8 cellular contexts compared by ENCODE assay signal in the genomic region with DNA sequence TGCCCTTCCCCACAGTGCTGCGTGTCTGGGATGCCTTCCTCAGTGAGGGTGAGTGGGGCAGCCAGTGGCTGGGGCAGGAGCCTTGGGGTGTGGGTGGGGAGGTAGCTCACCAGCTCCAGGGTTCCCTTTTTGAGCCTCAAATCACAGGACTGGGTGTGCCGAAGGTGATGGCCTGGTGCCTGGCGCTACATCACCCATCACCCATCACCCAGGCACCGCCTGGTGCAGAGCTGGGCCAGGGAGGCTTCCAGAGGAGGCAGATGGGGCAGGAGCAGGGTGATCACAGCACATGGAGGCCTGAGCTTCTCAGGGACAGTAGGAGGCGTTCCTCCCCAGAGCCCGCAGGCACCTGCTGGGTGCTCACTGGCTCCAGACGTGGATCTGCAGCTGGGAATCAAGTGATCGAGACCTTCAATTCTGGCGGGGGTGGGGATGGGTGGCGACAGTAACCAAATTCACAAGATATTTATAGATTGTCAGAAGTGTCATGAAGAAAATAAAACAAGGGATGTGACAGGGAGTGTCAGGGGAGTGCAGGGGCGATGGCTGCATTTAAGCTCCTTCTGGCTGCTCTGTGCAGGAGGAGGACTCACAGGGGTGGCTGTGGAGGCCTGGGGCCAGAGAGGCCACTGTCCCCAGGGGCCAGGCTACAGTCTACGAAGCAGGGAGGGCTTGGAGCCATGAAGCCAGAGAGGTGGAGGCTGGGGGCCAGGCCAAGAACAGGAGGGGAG. TPM values are rescaled to one million over a fixed set of nuclear protein-coding genes. Genes with fewer than 3 reads are reported as not detected.
DNase-seq lines count a peak whose midpoint lies in the region; ATAC-seq and TF ChIP-seq lines count a peak whose summit lies in the region.
"Had no signal": no experiment of that assay in that cellular context is flagged by ENCODE, and none has a peak within 500 bp of the region (broad histone marks: within the 10 kb centered on the region; RNA-seq: fewer than 3 reads in every experiment).

No MANE protein-coding gene starts in this region.

- no peaks in the 10 kb centered on the region for H3K9me3 ChIP-seq in DND-41 (ENCODE audit: insufficient read depth, low read length, severe bottlenecking)

- peak overlapping the region; percentile 89 for H3K27ac ChIP-seq in DND-41 (ENCODE audit: low read length)

- peaks cover 80% of the 10 kb centered on the region for H3K4me1 Mint-ChIP-seq in activated naive CD8-positive, alpha-beta T cell treated with anti-CD3 and anti-CD28 coated beads, Interleukin-2, amount 50 U/mL, for 24 hours
- H3K4me1 Mint-ChIP-seq in neural crest cell: peaks cover 17% of the 10 kb centered on the region

- H2AFZ ChIP-seq in DND-41 (ENCODE audit: low read depth, low read length): no peak overlapping the region

- peak overlapping the region; percentile 82 for H3K4me2 ChIP-seq in DND-41 (ENCODE audit: insufficient read depth, low read length)

- no peaks in the 10 kb centered on the region for H3K27me3 ChIP-seq in DND-41 (ENCODE audit: insufficient read depth, low read length, poor library complexity)

- H3K79me2 ChIP-seq in DND-41 (ENCODE audit: insufficient read depth, low read length): peaks cover 60% of the 10 kb centered on the region

- H3K9me3 Mint-ChIP-seq in activated naive CD8-positive, alpha-beta T cell treated with anti-CD3 and anti-CD28 coated beads, Interleukin-2, amount 50 U/mL, for 24 hours: no peaks in the 10 kb centered on the region
- no peaks in the 10 kb centered on the region for H3K9me3 Mint-ChIP-seq in neural crest cell

- TF ChIP-seq CTCF in DND-41 (IDR thresholded peaks at IDR 0.05; ENCODE audit: borderline replicate concordance, extremely low read depth, low read length, poor library complexity, severe bottlenecking): peak; percentile 28
- TF ChIP-seq CTCF in LNCaP clone FGC (IDR thresholded peaks at IDR 0.05; ENCODE audit: control insufficient read depth, extremely low read depth, insufficient read depth): peak; percentile 19; the same call in 1 of the 2 replicates
- no peak for TF ChIP-seq CTCF in neural crest cell (conservative IDR thresholded peaks at IDR 0.05)

- DNase-seq in DND-41: peak; percentile 39
- no peak for DNase-seq in LNCaP clone FGC (ENCODE audit: low read depth)
- DNase-seq in activated naive CD8-positive, alpha-beta T cell treated with anti-CD3 and anti-CD28 coated beads, Interleukin-2, amount 50 U/mL, for 24 hours: no peak
- DNase-seq in neural crest cell (ENCODE audit: low read depth, low spot score): no peak
- DNase-seq in RKO (ENCODE audit: low spot score): no peak
- DNase-seq in H4 (ENCODE audit: low spot score): no peak
- DNase-seq in activated CD4-positive, alpha-beta T cell treated with anti-CD3 and anti-CD28 coated beads for 48 hours: no peak

- H3K36me3 Mint-ChIP-seq in activated naive CD8-positive, alpha-beta T cell treated with anti-CD3 and anti-CD28 coated beads, Interleukin-2, amount 50 U/mL, for 24 hours (ENCODE audit: low read depth): peaks cover 22% of the 10 kb centered on the region
- H3K36me3 Mint-ChIP-seq in neural crest cell (ENCODE audit: low read depth): no peaks in the 10 kb centered on the region

- H3K9ac ChIP-seq in DND-41 (ENCODE audit: low read depth, low read length): peak overlapping the region; percentile 99

- H3K27ac Mint-ChIP-seq in activated naive CD8-positive, alpha-beta T cell treated with anti-CD3 and anti-CD28 coated beads, Interleukin-2, amount 50 U/mL, for 24 hours: peak overlapping the region; percentile 87
- peak overlapping the region; percentile 91 for H3K27ac Mint-ChIP-seq in neural crest cell (ENCODE audit: unreplicated experiment)

- ATAC-seq in DND-41 (ENCODE audit: insufficient read depth, low read depth): no peak
- ATAC-seq in activated naive CD8-positive, alpha-beta T cell treated with anti-CD3 and anti-CD28 coated beads, Interleukin-2, amount 50 U/mL, for 24 hours: no peak

- peak overlapping the region; percentile 88 for H3K4me3 Mint-ChIP-seq in activated naive CD8-positive, alpha-beta T cell treated with anti-CD3 and anti-CD28 coated beads, Interleukin-2, amount 50 U/mL, for 24 hours
- H3K4me3 Mint-ChIP-seq in neural crest cell: peak overlapping the region; percentile 70

- peak overlapping the region in 1 of 2 experiments; percentile 86; a peak in 2 of 4 replicates for H3K4me3 ChIP-seq in DND-41 (ENCODE audit: low read depth in 1 of 2, low read length in 2 of 2)
- no peak overlapping the region for H3K4me3 ChIP-seq in LNCaP clone FGC (ENCODE audit: low read depth, low read length)

- H3K36me3 ChIP-seq in DND-41 (ENCODE audit: insufficient read depth, low read length): peaks cover 42% of the 10 kb centered on the region

- peaks cover 98% of the 10 kb centered on the region for H3K4me1 ChIP-seq in DND-41 (ENCODE audit: insufficient read depth, low read length)

- H3K27me3 Mint-ChIP-seq in activated naive CD8-positive, alpha-beta T cell treated with anti-CD3 and anti-CD28 coated beads, Interleukin-2, amount 50 U/mL, for 24 hours: no peaks in the 10 kb centered on the region
- H3K27me3 Mint-ChIP-seq in neural crest cell (ENCODE audit: low read depth): peaks cover 14% of the 10 kb centered on the region

- no peaks in the 10 kb centered on the region; the same call in 1 of the 2 replicates for H4K20me1 ChIP-seq in DND-41 (ENCODE audit: insufficient read depth, low read length)

RNA-seq across cellular contexts. Expression of a gene that starts 3.3 kb away (rescaled TPM):
- total RNA-seq in neural crest cell: 0.66 and 1.8 TPM in 2 replicates
- total RNA-seq in H4 (2014; rRNA removed; shearing (Covaris generic)): not detected in 2 replicates
- total RNA-seq: lung microvascular endothelial cell had no signal

RNA-seq across cellular contexts. Expression of a gene that starts 5.5 kb away (rescaled TPM):
- total RNA-seq in neural crest cell: 222 and 223 TPM in 2 replicates
- total RNA-seq in H4 (2014; rRNA removed; shearing (Covaris generic)): 212 and 231 TPM in 2 replicates

RNA-seq across cellular contexts. Expression of a gene that starts 8.3 kb away (rescaled TPM):
- total RNA-seq in neural crest cell: 0.07 and 0.12 TPM in 2 replicates
- total RNA-seq in H4 (2014; rRNA removed; shearing (Covaris generic)): not detected in 2 replicates

RNA-seq across cellular contexts. Expression of a gene that starts 15.3 kb away (rescaled TPM):
- 46.1 and 49.4 TPM in 2 replicates for total RNA-seq in neural crest cell
- total RNA-seq in H4 (2014; rRNA removed; shearing (Covaris generic)): 7.3 and 8.3 TPM in 2 replicates

RNA-seq across cellular contexts. Expression of a gene that starts 21.2 kb away (rescaled TPM):
- total RNA-seq in neural crest cell: 48.4 and 55.0 TPM in 2 replicates
- 38.1 and 51.3 TPM in 2 replicates for total RNA-seq in H4 (2014; rRNA removed; shearing (Covaris generic))
